ENCODE assay signal across 31 cellular contexts in genomic region chr10:128511284-128511683, GRCh38.
"Had no signal": no experiment of that assay in that cellular context is flagged by ENCODE, and none has a peak within 500 bp of the region (broad histone marks: within the 10 kb centered on the region; RNA-seq: fewer than 3 reads in every experiment).

No MANE protein-coding gene starts in this region.

- H3K4me3 ChIP-seq: PC-9 had no signal

- H3K9me3 Mint-ChIP-seq: activated CD4-positive, alpha-beta memory T cell treated with anti-CD3 and anti-CD28 coated beads, Interleukin-2, amount 10 ng/mL, durations not matched to agents 7 days and 5 days; activated naive CD4-positive, alpha-beta T cell treated with anti-CD3 and anti-CD28 coated beads, Interleukin-2, amount 10 ng/mL, durations not matched to agents 7 days and 5 days; activated T-helper 2 cell treated with anti-CD3 and anti-CD28 coated beads, Interferon-gamma antibody, Interleukin-2, Interleukin-4, amounts not matched to agents 10 μg/mL and 5 μg/mL and 100 μg/mL, durations not matched to agents 14 hours and 24 hours and 36 hours had no signal

- H3K36me3 Mint-ChIP-seq: activated CD8-positive, alpha-beta memory T cell treated with anti-CD3 and anti-CD28 coated beads, Interleukin-2, amount 10 ng/mL, durations not matched to agents 7 days and 5 days; activated naive CD4-positive, alpha-beta T cell treated with anti-CD3 and anti-CD28 coated beads, Interleukin-2, amount 10 ng/mL, durations not matched to agents 7 days and 5 days; activated naive CD8-positive, alpha-beta T cell; brain had no signal

- H3K27ac Mint-ChIP-seq: activated CD4-positive, alpha-beta memory T cell treated with anti-CD3 and anti-CD28 coated beads, Interleukin-2, amount 10 ng/mL, durations not matched to agents 7 days and 5 days; activated CD8-positive, alpha-beta memory T cell treated with anti-CD3 and anti-CD28 coated beads, Interleukin-2, amount 10 ng/mL, durations not matched to agents 7 days and 5 days; activated naive CD4-positive, alpha-beta T cell treated with anti-CD3 and anti-CD28 coated beads, Interleukin-2, amount 10 ng/mL, durations not matched to agents 7 days and 5 days; activated naive CD8-positive, alpha-beta T cell; activated naive CD8-positive, alpha-beta T cell treated with anti-CD3 and anti-CD28 coated beads, Interleukin-2, amount 50 U/mL, for 24 hours; activated T-cell treated with anti-CD3 and anti-CD28 coated beads, Interleukin-2, amount 50 U/mL, for 24 hours; activated T-helper 2 cell treated with anti-CD3 and anti-CD28 coated beads, Interferon-gamma antibody, Interleukin-2, Interleukin-4, amounts not matched to agents 10 μg/mL and 5 μg/mL and 100 μg/mL, durations not matched to agents 14 hours and 24 hours and 36 hours had no signal

- H3K36me3 ChIP-seq: WERI-Rb-1 had no signal

- DNase-seq: activated CD4-positive, alpha-beta memory T cell treated with anti-CD3 and anti-CD28 coated beads, Interleukin-2, amount 10 ng/mL, durations not matched to agents 7 days and 5 days; activated CD4-positive, alpha-beta T cell treated with anti-CD3 and anti-CD28 coated beads for 1 hour; activated CD4-positive, alpha-beta T cell treated with anti-CD3 and anti-CD28 coated beads for 48 hours; activated CD4-positive, CD25-positive, alpha-beta regulatory T cell; activated CD8-positive, alpha-beta memory T cell treated with anti-CD3 and anti-CD28 coated beads for 24 hours; activated CD8-positive, alpha-beta memory T cell treated with anti-CD3 and anti-CD28 coated beads, Interleukin-2, amount 10 ng/mL, durations not matched to agents 7 days and 5 days; activated naive CD4-positive, alpha-beta T cell treated with anti-CD3 and anti-CD28 coated beads, Interleukin-2, amount 10 ng/mL, durations not matched to agents 7 days and 5 days; activated naive CD8-positive, alpha-beta T cell treated with anti-CD3 and anti-CD28 coated beads, Interleukin-2, amount 50 U/mL, for 24 hours; activated T-cell treated with anti-CD3 and anti-CD28 coated beads, Interleukin-2, amount 50 U/mL, for 24 hours; anterior cingulate cortex; caudate nucleus; NCI-H1092 treated with DMSO at 0.1 percent for 48 hours; NCI-H1417; NCI-H146; NCI-H187; NCI-H2029 treated with DMSO at 0.1 percent for 48 hours; NCI-H2107; NCI-H2171; NCI-H510A; NCI-H526 treated with DMSO at 0.1 percent for 48 hours; NK-92 treated with Interleukin-12 subunit alpha and Interleukin-12 subunit beta, amount 100 ng/mL, for 24 hours; PC-9; SIG-M5; T1000; WERI-Rb-1 had no signal

- ATAC-seq: activated CD8-positive, alpha-beta memory T cell treated with anti-CD3 and anti-CD28 coated beads, Interleukin-2, amount 10 ng/mL, durations not matched to agents 7 days and 5 days; activated naive CD8-positive, alpha-beta T cell treated with anti-CD3 and anti-CD28 coated beads, Interleukin-2, amount 50 U/mL, for 24 hours; Right ventricle myocardium inferior had no signal

- H3K4me3 Mint-ChIP-seq: activated CD4-positive, alpha-beta memory T cell treated with anti-CD3 and anti-CD28 coated beads, Interleukin-2, amount 10 ng/mL, durations not matched to agents 7 days and 5 days; activated CD8-positive, alpha-beta memory T cell treated with anti-CD3 and anti-CD28 coated beads, Interleukin-2, amount 10 ng/mL, durations not matched to agents 7 days and 5 days; activated naive CD4-positive, alpha-beta T cell treated with anti-CD3 and anti-CD28 coated beads, Interleukin-2, amount 10 ng/mL, durations not matched to agents 7 days and 5 days; activated naive CD8-positive, alpha-beta T cell; activated naive CD8-positive, alpha-beta T cell treated with anti-CD3 and anti-CD28 coated beads, Interleukin-2, amount 50 U/mL, for 24 hours; activated T-cell treated with anti-CD3 and anti-CD28 coated beads, Interleukin-2, amount 50 U/mL, for 24 hours; brain had no signal

- H2AFZ ChIP-seq: PC-9 had no signal

- H3K27ac ChIP-seq: KMS-11, PC-9, RWPE1, WERI-Rb-1 had no signal

- H3K9ac ChIP-seq: KMS-11 had no signal

- H3K4me1 Mint-ChIP-seq: activated CD4-positive, alpha-beta memory T cell treated with anti-CD3 and anti-CD28 coated beads, Interleukin-2, amount 10 ng/mL, durations not matched to agents 7 days and 5 days; activated CD8-positive, alpha-beta memory T cell treated with anti-CD3 and anti-CD28 coated beads, Interleukin-2, amount 10 ng/mL, durations not matched to agents 7 days and 5 days; activated naive CD4-positive, alpha-beta T cell treated with anti-CD3 and anti-CD28 coated beads, Interleukin-2, amount 10 ng/mL, durations not matched to agents 7 days and 5 days; activated naive CD8-positive, alpha-beta T cell treated with anti-CD3 and anti-CD28 coated beads, Interleukin-2, amount 50 U/mL, for 24 hours had no signal

- H3K4me2 ChIP-seq: KMS-11, PC-9 had no signal

- H3K27me3 Mint-ChIP-seq: activated CD4-positive, alpha-beta memory T cell treated with anti-CD3 and anti-CD28 coated beads, Interleukin-2, amount 10 ng/mL, durations not matched to agents 7 days and 5 days; activated CD8-positive, alpha-beta memory T cell treated with anti-CD3 and anti-CD28 coated beads, Interleukin-2, amount 10 ng/mL, durations not matched to agents 7 days and 5 days; activated naive CD4-positive, alpha-beta T cell treated with anti-CD3 and anti-CD28 coated beads, Interleukin-2, amount 10 ng/mL, durations not matched to agents 7 days and 5 days; activated naive CD8-positive, alpha-beta T cell treated with anti-CD3 and anti-CD28 coated beads, Interleukin-2, amount 50 U/mL, for 24 hours; activated T-cell treated with anti-CD3 and anti-CD28 coated beads, Interleukin-2, amount 50 U/mL, for 24 hours had no signal
